2 cellular contexts compared by ENCODE assay signal in the genomic region with DNA sequence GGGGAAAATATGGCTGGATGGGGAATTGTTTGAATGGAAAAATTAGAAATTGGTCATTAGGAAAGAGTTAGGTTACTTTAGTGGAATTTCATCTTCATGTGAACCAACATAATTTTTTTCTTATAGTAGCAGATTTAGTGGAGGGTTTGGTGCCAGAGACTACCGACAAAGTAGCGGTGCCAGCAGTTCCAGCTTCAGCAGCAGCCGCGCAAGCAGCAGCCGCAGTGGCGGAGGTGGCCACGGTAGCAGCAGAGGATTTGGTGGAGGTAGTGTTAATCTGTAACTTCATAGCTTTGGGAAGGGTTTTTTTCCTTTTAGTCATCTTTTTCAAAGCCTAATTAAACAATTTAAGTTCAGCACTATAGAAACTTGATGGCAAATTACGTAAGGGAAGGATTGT.
A peak's percentile ranks its signal among the peaks of the same experiment; 100 is the strongest.
TF ChIP-seq lines count a peak whose summit lies in the region.

No MANE protein-coding gene starts in this region.

TF ChIP-seq in GM23338, 12 proteins besides CTCF, POLR2A, EP300 and RAD21 (continues in another document):
- TF ChIP-seq REST (IDR thresholded peaks at IDR 0.05; ENCODE audit: unreplicated experiment), result no peak
- TF ChIP-seq JUNB (IDR thresholded peaks at IDR 0.05; ENCODE audit: unreplicated experiment), result no peak
- TF ChIP-seq POLR2AphosphoS5 (IDR thresholded peaks at IDR 0.05; ENCODE audit: low read depth), result no peak
- no peak for TF ChIP-seq STAT1 (IDR thresholded peaks at IDR 0.05; ENCODE audit: unreplicated experiment)
- no peak for TF ChIP-seq ZNF462 (CRISPR knock-in tag; IDR thresholded peaks at IDR 0.05)
- no peak for TF ChIP-seq ETS1 (IDR thresholded peaks at IDR 0.05)
- TF ChIP-seq CREB1 (CRISPR knock-in tag; IDR thresholded peaks at IDR 0.05; ENCODE audit: low read depth), result no peak
- no peak for TF ChIP-seq ZNF331 (CRISPR knock-in tag; IDR thresholded peaks at IDR 0.05; ENCODE audit: low read depth)
- no peak for TF ChIP-seq EZH2phosphoT487 (IDR thresholded peaks at IDR 0.05; ENCODE audit: unreplicated experiment)
- no peak for TF ChIP-seq EZH2 (IDR thresholded peaks at IDR 0.05; ENCODE audit: low read depth, unreplicated experiment)

TF ChIP-seq in K562, 482 proteins besides CTCF, POLR2A, EP300 and RAD21 (continued from another document):
- TF ChIP-seq RBFOX2 (IDR thresholded peaks at IDR 0.05; ENCODE audit: low read depth, low read length), result peak; percentile 25; the same call in 1 of the 2 replicates
- TF ChIP-seq POLR2G (IDR thresholded peaks at IDR 0.05; ENCODE audit: low read depth, low read length), result 0 out of 2 replicates have a peak, but pooled peaks have one; percentile 29
- TF ChIP-seq SRSF1 (IDR thresholded peaks at IDR 0.05; ENCODE audit: low read depth, low read length), result no peak
- TF ChIP-seq, protein P1, sequence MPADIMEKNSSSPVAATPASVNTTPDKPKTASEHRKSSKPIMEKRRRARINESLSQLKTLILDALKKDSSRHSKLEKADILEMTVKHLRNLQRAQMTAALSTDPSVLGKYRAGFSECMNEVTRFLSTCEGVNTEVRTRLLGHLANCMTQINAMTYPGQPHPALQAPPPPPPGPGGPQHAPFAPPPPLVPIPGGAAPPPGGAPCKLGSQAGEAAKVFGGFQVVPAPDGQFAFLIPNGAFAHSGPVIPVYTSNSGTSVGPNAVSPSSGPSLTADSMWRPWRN (IDR thresholded peaks at IDR 0.05; ENCODE audit: low read depth), result no peak
